Comparison of ENCODE assay signal across 12 cellular contexts in the genomic region with DNA sequence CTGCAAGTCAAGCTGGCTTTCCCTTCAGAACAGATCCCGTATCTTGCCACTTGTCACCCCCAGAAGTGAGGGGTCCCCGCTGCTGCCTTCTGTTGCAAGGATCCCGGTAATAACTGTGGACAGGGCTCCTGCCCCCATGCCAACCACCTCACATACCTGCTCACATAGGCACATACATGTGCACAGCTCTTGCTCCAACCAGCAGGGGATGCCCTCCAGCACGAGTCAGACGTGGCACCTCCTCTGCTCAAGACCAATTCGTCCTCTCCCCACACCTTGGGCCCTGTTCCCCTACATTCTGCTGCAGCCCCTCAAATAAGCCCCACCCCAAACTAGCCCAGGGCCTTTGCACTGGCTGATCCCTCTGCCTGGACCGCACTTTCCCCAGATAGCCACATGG.
DNase-seq lines count a peak whose midpoint lies in the region; ATAC-seq and TF ChIP-seq lines count a peak whose summit lies in the region.
"Had no signal": no experiment of that assay in that cellular context is flagged by ENCODE, and none has a peak within 500 bp of the region (broad histone marks: within the 10 kb centered on the region; RNA-seq: fewer than 3 reads in every experiment).

No MANE protein-coding gene starts in this region.

- CTCF ChIA-PET in HEK293 (lab: Yijun Ruan, JAX) = interaction anchor here (1.2 kb wide), 1 partner anchor 21 kb away, joined by 3 read pairs; no protein-coding TSS in a partner anchor
- CTCF ChIA-PET in RWPE1 (lab: Yijun Ruan, JAX) = interaction anchor here (0.7 kb wide), 1 partner anchor 15 kb away, joined by 4 read pairs; no protein-coding TSS in a partner anchor

- POLR2A ChIA-PET in HEK293 (lab: Yijun Ruan, JAX) (no interaction called here), RWPE1 (lab: Yijun Ruan, JAX; ENCODE audit: low non-redundant PET) (no interaction called here)

- no peak overlapping the region for H3K4me3 ChIP-seq in HEK293 (ENCODE audit: low read depth, low read length)
- H3K4me3 ChIP-seq in astrocyte of the spinal cord (ENCODE audit: low read depth, low read length) = no peak overlapping the region
- no peak overlapping the region for H3K4me3 ChIP-seq in liver (ENCODE audit: low read depth in 1 of 3, low read length in 3 of 3)
- H3K4me3 ChIP-seq: MG63, upper lobe of left lung had no signal

- 56% methylated on average over 7 of the region's 7 CpGs for WGBS in liver

- no peak overlapping the region for H3K27ac ChIP-seq in HEK293 (ENCODE audit: extremely low read depth, low read depth, low read length)
- no peak overlapping the region for H3K27ac ChIP-seq in liver (ENCODE audit: low read depth in 1 of 2, low read length in 2 of 2)
- no peak overlapping the region for H3K27ac ChIP-seq in RWPE1
- H3K27ac ChIP-seq: upper lobe of left lung had no signal

- intact Hi-C loops in sciatic nerve (cut with DNase I) = no loop called here

- H3K36me3 ChIP-seq in HEK293 (ENCODE audit: control insufficient read depth in 2 of 2, insufficient read depth in 1 of 2, low read length in 2 of 2) = peaks cover 10 to 32% of the 10 kb centered on the region in 2 experiments; a peak in 2 of 3 replicates
- H3K36me3 ChIP-seq in liver (ENCODE audit: control insufficient read depth in 4 of 4, insufficient read depth in 3 of 4, low read depth in 1 of 4, low read length in 3 of 4) = peaks cover 5 to 15% (median 7%) of the 10 kb centered on the region in 4 donors
- H3K36me3 ChIP-seq: MG63 had no signal

- TF ChIP-seq CTCF in HEK293 (tag by site-specific recombination; IDR thresholded peaks at IDR 0.05) (peak; percentile 36; the same call in 1 of the 2 replicates), astrocyte of the spinal cord (IDR thresholded peaks at IDR 0.05; ENCODE audit: low read depth, low read length) (peak; percentile 22), liver (IDR thresholded peaks at IDR 0.05; ENCODE audit: low read depth, low read length, missing input control) (peak; percentile 36), RWPE1 (conservative IDR thresholded peaks at IDR 0.05; ENCODE audit: low read depth) (no peak)

- no peaks in the 10 kb centered on the region for H3K4me1 ChIP-seq in HEK293 (ENCODE audit: control insufficient read depth, insufficient read depth, low read length)
- peaks cover 16 to 32% (median 25%) of the 10 kb centered on the region in 4 donors for H3K4me1 ChIP-seq in liver (ENCODE audit: control insufficient read depth in 4 of 4, insufficient read depth in 4 of 4, low read length in 3 of 4)

- no peaks in the 10 kb centered on the region for H3K27me3 ChIP-seq in liver (ENCODE audit: control insufficient read depth in 4 of 4, insufficient read depth in 4 of 4, low read length in 3 of 4)
- H3K27me3 ChIP-seq: MG63, upper lobe of left lung had no signal

- DNase-seq in NCI-H748 (lab: John Stamatoyannopoulos, UW; ENCODE audit: unreplicated experiment) (peak; percentile 4), NCI-H748 treated with DMSO at 0.1 percent for 48 hours (lab: John Stamatoyannopoulos, UW) (no peak), astrocyte of the spinal cord (ENCODE audit: low read depth, low spot score) (no peak), RWPE1 (ENCODE audit: low spot score) (no peak), sciatic nerve (ENCODE audit: low spot score) (no peak)
- DNase-seq: MG63, NCI-H446 treated with DMSO at 0.1 percent for 48 hours, T-helper 9 cell, upper lobe of left lung had no signal

- ATAC-seq in HG03342 (IDR thresholded peaks at IDR 0.05; ENCODE audit: unreplicated experiment) (no peak), sciatic nerve (no peak)

- in situ Hi-C loops in astrocyte of the spinal cord (cut with HindIII; ENCODE audit: low sequenced_read_pairs) = no loop called here

- H3K9me3 ChIP-seq in HEK293 (ENCODE audit: control insufficient read depth, insufficient read depth, low read depth, low read length) (no peaks in the 10 kb centered on the region), liver (ENCODE audit: control insufficient read depth in 4 of 4, low read length in 3 of 4) (no peaks in the 10 kb centered on the region)
- H3K9me3 ChIP-seq: MG63, upper lobe of left lung had no signal

- peak; percentile 54 to 74 for TF ChIP-seq RAD21 in liver (IDR thresholded peaks at IDR 0.05)

- no peak overlapping the region for H3K9ac ChIP-seq in liver (ENCODE audit: low read depth in 1 of 2, low read length in 2 of 2)

TF ChIP-seq in HEK293, 187 proteins besides CTCF, POLR2A, EP300 and RAD21:
- TF ChIP-seq ZNF623 (tag by site-specific recombination; IDR thresholded peaks at IDR 0.05) (peak; percentile 71), ZNF830 (tag by site-specific recombination; IDR thresholded peaks at IDR 0.05; ENCODE audit: low read depth) (no peak), ZNF791 (tag by site-specific recombination; IDR thresholded peaks at IDR 0.05) (no peak), GLI4 (tag by site-specific recombination; IDR thresholded peaks at IDR 0.05) (no peak), ZNF223 (tag by site-specific recombination; IDR thresholded peaks at IDR 0.05) (no peak), HOXA7 (CRISPR knock-in tag; IDR thresholded peaks at IDR 0.05; ENCODE audit: borderline replicate concordance) (no peak), ZNF558 (tag by site-specific recombination; IDR thresholded peaks at IDR 0.05) (no peak), SETDB1 (IDR thresholded peaks at IDR 0.05; ENCODE audit: insufficient read length, low read length) (no peak)

TF ChIP-seq in liver, 16 proteins besides CTCF, POLR2A, EP300 and RAD21:
- no peak for TF ChIP-seq TAF1 (conservative IDR thresholded peaks at IDR 0.05)
- no peak for TF ChIP-seq RXRA (IDR thresholded peaks at IDR 0.05)
- TF ChIP-seq SP1 (IDR thresholded peaks at IDR 0.05) = no peak
- TF ChIP-seq HNF4A (conservative IDR thresholded peaks at IDR 0.05) = no peak
- TF ChIP-seq, protein P1, sequence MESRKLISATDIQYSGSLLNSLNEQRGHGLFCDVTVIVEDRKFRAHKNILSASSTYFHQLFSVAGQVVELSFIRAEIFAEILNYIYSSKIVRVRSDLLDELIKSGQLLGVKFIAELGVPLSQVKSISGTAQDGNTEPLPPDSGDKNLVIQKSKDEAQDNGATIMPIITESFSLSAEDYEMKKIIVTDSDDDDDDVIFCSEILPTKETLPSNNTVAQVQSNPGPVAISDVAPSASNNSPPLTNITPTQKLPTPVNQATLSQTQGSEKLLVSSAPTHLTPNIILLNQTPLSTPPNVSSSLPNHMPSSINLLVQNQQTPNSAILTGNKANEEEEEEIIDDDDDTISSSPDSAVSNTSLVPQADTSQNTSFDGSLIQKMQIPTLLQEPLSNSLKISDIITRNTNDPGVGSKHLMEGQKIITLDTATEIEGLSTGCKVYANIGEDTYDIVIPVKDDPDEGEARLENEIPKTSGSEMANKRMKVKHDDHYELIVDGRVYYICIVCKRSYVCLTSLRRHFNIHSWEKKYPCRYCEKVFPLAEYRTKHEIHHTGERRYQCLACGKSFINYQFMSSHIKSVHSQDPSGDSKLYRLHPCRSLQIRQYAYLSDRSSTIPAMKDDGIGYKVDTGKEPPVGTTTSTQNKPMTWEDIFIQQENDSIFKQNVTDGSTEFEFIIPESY (IDR thresholded peaks at IDR 0.05) = no peak
- no peak for TF ChIP-seq FOXA1 (IDR thresholded peaks at IDR 0.05)
- TF ChIP-seq MAX (IDR thresholded peaks at IDR 0.05) = no peak
